In the genomic region with DNA sequence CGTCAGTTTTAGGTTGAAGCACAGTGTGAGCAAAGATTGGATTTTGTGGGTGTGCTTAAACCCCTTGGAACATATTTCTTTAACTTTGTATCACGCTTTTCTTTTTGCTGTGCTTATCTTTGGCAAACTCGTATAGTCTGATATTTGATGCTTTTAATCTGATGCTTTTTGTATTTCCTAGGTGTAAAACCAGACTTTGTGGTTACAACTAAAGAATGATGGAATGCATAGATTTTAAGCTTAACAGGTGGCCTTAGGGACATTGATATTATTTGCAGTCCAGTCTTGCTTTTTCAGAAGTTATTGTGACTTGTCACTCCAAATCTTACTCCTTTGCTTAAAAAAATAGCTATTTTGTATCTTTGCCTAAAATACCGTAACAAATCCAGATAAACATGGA, we compare ENCODE assay signal across 10 cellular contexts. TPM values are rescaled to one million over a fixed set of nuclear protein-coding genes. Genes with fewer than 3 reads are reported as not detected.
DNase-seq lines count a peak whose midpoint lies in the region; ATAC-seq, FAIRE-seq and TF ChIP-seq lines count a peak whose summit lies in the region.
"Had no signal": no experiment of that assay in that cellular context is flagged by ENCODE, and none has a peak within 500 bp of the region (broad histone marks: within the 10 kb centered on the region; RNA-seq: fewer than 3 reads in every experiment).

No MANE protein-coding gene starts in this region.

- H3K9ac ChIP-seq in astrocyte (ENCODE audit: low read length), result peak overlapping the region; percentile 94

- H3K4me2 ChIP-seq in A549, result peak overlapping the region; percentile 94
- H3K4me2 ChIP-seq in astrocyte (ENCODE audit: low read length), result peak overlapping the region; percentile 93

- H3K27ac Mint-ChIP-seq in astrocyte (ENCODE audit: unreplicated experiment), result no peak overlapping the region

- peaks cover 47% of the 10 kb centered on the region for H3K79me2 ChIP-seq in astrocyte (ENCODE audit: insufficient read depth, low read length)

- 86% methylated on average over 4 of the region's 4 CpGs for WGBS in A549 (ENCODE audit: missing lambda C conversion rate)

- no peak overlapping the region for H2AFZ ChIP-seq in astrocyte (ENCODE audit: low read depth, low read length)

- H3K27ac ChIP-seq in A549 (no peak overlapping the region; a peak in 1 of 6 replicates), astrocyte (ENCODE audit: low read depth, low read length) (no peak overlapping the region), lower lobe of right lung (no peak overlapping the region)

- TF ChIP-seq EP300 in A549 (IDR thresholded peaks at IDR 0.05), result no peak

- DNase-seq in A549 (ENCODE audit: low read depth in 1 of 2, low spot score in 1 of 2) (no peak), HAP-1 (ENCODE audit: low spot score in 2 of 2) (no peak), astrocyte (ENCODE audit: low read depth) (no peak), lower lobe of right lung (no peak), cortex of kidney (lab: John Stamatoyannopoulos, UW) (no peak), COLO829 (ENCODE audit: low spot score) (no peak), dedifferentiated amniotic fluid mesenchymal stem cell (ENCODE audit: extremely low spot score) (no peak), pons (ENCODE audit: low spot score) (no peak)
- DNase-seq: posterior cingulate gyrus had no signal

- peak overlapping the region; percentile 84; the same call in 2 of the 3 replicates for H3K4me3 ChIP-seq in A549
- H3K4me3 ChIP-seq in HAP-1, result peak overlapping the region; percentile 82
- H3K4me3 ChIP-seq in astrocyte (ENCODE audit: insufficient read depth, low read depth, low read length), result peak overlapping the region; percentile 77
- peak overlapping the region; percentile 97 for H3K4me3 ChIP-seq in lower lobe of right lung

- no peaks in the 10 kb centered on the region for H3K9me3 Mint-ChIP-seq in astrocyte (ENCODE audit: unreplicated experiment)

- H3K36me3 ChIP-seq in HAP-1 (replicated peaks), result 0 out of 2 replicates have a peak, but pooled peaks cover 3% of the 10 kb centered on the region
- H3K36me3 ChIP-seq in astrocyte (ENCODE audit: insufficient read depth, low read length), result no peaks in the 10 kb centered on the region
- H3K36me3 ChIP-seq in lower lobe of right lung, result no peaks in the 10 kb centered on the region

- H3K27me3 Mint-ChIP-seq in astrocyte (ENCODE audit: low read depth, unreplicated experiment), result no peaks in the 10 kb centered on the region

- peak overlapping the region; percentile 98 for H3K4me3 Mint-ChIP-seq in astrocyte (ENCODE audit: unreplicated experiment)

- ATAC-seq in A549 (no peak), lower lobe of right lung (no peak)

- H4K20me1 ChIP-seq in astrocyte (ENCODE audit: insufficient read depth, low read length), result peaks cover 33% of the 10 kb centered on the region

- no peak for TF ChIP-seq POLR2A in A549 (IDR thresholded peaks at IDR 0.05; ENCODE audit: low read length)

- TF ChIP-seq RAD21 in A549 (conservative IDR thresholded peaks at IDR 0.05 in 1 of 2, IDR thresholded peaks at IDR 0.05 in 1 of 2), result no peak

- H3K36me3 Mint-ChIP-seq in astrocyte (ENCODE audit: low read depth, unreplicated experiment), result no peaks in the 10 kb centered on the region

- 0 out of 2 replicates have a peak, but pooled peaks cover 2% of the 10 kb centered on the region for H3K27me3 ChIP-seq in HAP-1 (ENCODE audit: low read depth)
- peaks cover 4% of the 10 kb centered on the region for H3K27me3 ChIP-seq in astrocyte (ENCODE audit: insufficient read depth, low read length)
- H3K27me3 ChIP-seq in lower lobe of right lung (ENCODE audit: low read depth), result no peaks in the 10 kb centered on the region

- POLR2A ChIA-PET in A549 (lab: Yijun Ruan, JAX), result no interaction called here

- no peak for TF ChIP-seq CTCF in A549 (IDR thresholded peaks at IDR 0.05)
- TF ChIP-seq CTCF in astrocyte (IDR thresholded peaks at IDR 0.05; ENCODE audit: insufficient read depth, low read depth, low read length), result no peak
- no peak for TF ChIP-seq CTCF in lower lobe of right lung (IDR thresholded peaks at IDR 0.05)

- CTCF ChIA-PET in A549 (lab: Yijun Ruan, JAX), result interaction anchor here (0.7 to 1.3 kb wide), 6 partner anchors 12 to 97 kb away, joined by 3 to 5 read pairs (median 3); no protein-coding TSS in a partner anchor

- in situ Hi-C loops in HAP-1 (cut with MboI; ENCODE audit: low sequenced_read_pairs), result no loop called here

- no peaks in the 10 kb centered on the region for H3K9me3 ChIP-seq in A549
- H3K9me3 ChIP-seq in HAP-1, result no peaks in the 10 kb centered on the region
- H3K9me3 ChIP-seq in astrocyte (ENCODE audit: insufficient read depth, low read depth, low read length), result no peaks in the 10 kb centered on the region
- H3K9me3 ChIP-seq in lower lobe of right lung, result no peaks in the 10 kb centered on the region

- intact Hi-C loops in lower lobe of right lung (cut with DNase I), result no loop called here

- peaks cover 16% of the 10 kb centered on the region for H3K4me1 Mint-ChIP-seq in astrocyte (ENCODE audit: low read depth, unreplicated experiment)

- H3K4me1 ChIP-seq in A549, result peaks cover 18% of the 10 kb centered on the region; the same call in 2 of the 3 replicates
- peaks cover 26% of the 10 kb centered on the region for H3K4me1 ChIP-seq in HAP-1
- peaks cover 18% of the 10 kb centered on the region for H3K4me1 ChIP-seq in astrocyte (ENCODE audit: insufficient read depth, low read length)
- H3K4me1 ChIP-seq in lower lobe of right lung, result peaks cover 9% of the 10 kb centered on the region

- FAIRE-seq in A549 (lab: Jason Lieb, UNC), result no peak
- no peak for FAIRE-seq in astrocyte (lab: Jason Lieb, UNC)
- FAIRE-seq: HTR-8/SVneo had no signal

TF ChIP-seq in A549, 52 proteins besides CTCF, POLR2A, EP300 and RAD21:
- TF ChIP-seq RNF2 (IDR thresholded peaks at IDR 0.05; ENCODE audit: borderline replicate concordance, low read depth) (no peak), EHF (CRISPR knock-in tag; IDR thresholded peaks at IDR 0.05) (no peak), CHD2 (IDR thresholded peaks at IDR 0.05; ENCODE audit: low read length, partially characterized antibody) (no peak)
- TF ChIP-seq, protein P1, sequence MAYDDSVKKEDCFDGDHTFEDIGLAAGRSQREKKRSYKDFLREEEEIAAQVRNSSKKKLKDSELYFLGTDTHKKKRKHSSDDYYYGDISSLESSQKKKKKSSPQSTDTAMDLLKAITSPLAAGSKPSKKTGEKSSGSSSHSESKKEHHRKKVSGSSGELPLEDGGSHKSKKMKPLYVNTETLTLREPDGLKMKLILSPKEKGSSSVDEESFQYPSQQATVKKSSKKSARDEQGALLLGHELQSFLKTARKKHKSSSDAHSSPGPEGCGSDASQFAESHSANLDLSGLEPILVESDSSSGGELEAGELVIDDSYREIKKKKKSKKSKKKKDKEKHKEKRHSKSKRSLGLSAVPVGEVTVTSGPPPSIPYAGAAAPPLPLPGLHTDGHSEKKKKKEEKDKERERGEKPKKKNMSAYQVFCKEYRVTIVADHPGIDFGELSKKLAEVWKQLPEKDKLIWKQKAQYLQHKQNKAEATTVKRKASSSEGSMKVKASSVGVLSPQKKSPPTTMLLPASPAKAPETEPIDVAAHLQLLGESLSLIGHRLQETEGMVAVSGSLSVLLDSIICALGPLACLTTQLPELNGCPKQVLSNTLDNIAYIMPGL (CRISPR knock-in tag; IDR thresholded peaks at IDR 0.05; ENCODE audit: borderline replicate concordance), result no peak

RNA-seq across cellular contexts. Expression of a gene that starts 1.3 kb away (rescaled TPM):
- 15.6 and 23.1 TPM in 2 replicates for polyA plus RNA-seq in A549 (2011; rRNA removed)
- polyA plus RNA-seq in A549 (2012; cell fraction: cytosol; rRNA removed), result 3.7 and 4.1 TPM in 2 replicates
- polyA plus RNA-seq in A549 (2012; cell fraction: nucleus; rRNA removed), result 4.4 and 6.8 TPM in 2 replicates
- 7.4 to 8.0 TPM (median 7.8 TPM) in 3 replicates for polyA plus RNA-seq in A549 (2017; fragmentation: RNase III; extraction: RNeasy Plus Mini Kit Qiagen cat#74134 plus additional on column Dnase treatment)
- 17.9 and 21.4 TPM in 2 replicates for polyA minus RNA-seq in A549 (2011; rRNA and poly(A)+ RNA removed)
- total RNA-seq in astrocyte, result 32.8 and 33.3 TPM in 2 replicates
- 17.3 TPM for total RNA-seq in lower lobe of right lung
